In the genomic region with DNA sequence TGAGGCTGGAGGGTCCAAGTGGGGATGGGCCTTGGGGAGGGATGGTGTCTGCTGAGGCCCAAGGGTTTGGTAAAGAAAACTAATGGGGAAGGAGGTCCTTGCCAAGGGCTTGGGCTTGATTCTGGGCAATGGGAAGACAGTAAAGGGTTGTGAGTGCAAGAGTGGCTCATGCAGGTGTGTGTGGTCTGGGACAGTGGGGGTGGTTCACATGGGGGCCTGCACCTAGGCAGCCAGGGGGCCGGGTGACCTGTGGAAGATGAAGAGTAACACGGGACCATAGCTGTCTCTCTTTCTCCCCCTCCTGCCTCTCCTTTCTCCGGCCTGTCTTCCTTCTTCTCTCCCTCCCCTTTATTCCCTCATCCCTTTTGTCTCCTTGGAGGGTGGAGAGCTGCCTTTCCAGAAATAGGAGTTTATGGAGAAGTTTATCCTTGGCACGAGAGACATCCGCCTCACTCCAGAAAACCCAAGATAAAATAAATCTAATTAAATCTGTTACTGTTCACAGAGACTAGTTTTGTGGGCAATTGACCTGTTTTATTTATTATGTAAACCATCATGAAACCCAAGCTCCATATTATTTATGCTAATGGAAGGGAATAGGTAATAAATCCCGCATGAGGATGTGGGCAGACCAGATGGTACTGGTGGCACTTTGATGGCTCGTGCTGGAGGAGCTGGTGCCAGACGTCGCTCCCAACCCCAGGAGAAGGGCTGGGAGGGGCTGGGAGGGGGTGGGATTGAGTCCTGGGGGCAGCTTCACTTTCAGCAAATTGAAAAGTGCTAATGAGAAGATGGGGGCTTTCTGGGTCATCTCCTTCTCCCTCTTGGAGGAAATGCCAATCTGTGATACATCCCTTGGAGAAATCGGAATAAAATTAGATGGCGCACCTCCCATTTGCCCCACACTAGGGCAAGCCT, we compare ENCODE assay signal across 26 cellular contexts.
"Had no signal": no experiment of that assay in that cellular context is flagged by ENCODE, and none has a peak within 500 bp of the region (broad histone marks: within the 10 kb centered on the region; RNA-seq: fewer than 3 reads in every experiment).

No MANE protein-coding gene starts in this region.

- H3K36me3 Mint-ChIP-seq: activated naive CD8-positive, alpha-beta T cell treated with anti-CD3 and anti-CD28 coated beads for 36 hours had no signal

- ATAC-seq: activated CD4-positive, alpha-beta T cell treated with anti-CD3 and anti-CD28 coated beads for 36 hours; activated T-helper 17 cell treated with anti-CD3 and anti-CD28 coated beads, Interleukin-2, amount 50 U/mL, for 72 hours; gastroesophageal sphincter; left ventricle myocardium superior; mucosa of descending colon; sciatic nerve had no signal

- H3K27ac Mint-ChIP-seq: activated B cell treated with CpG ODN at 0.5 μM for 24 hours; activated CD4-positive, alpha-beta T cell treated with anti-CD3 and anti-CD28 coated beads for 36 hours; activated naive CD8-positive, alpha-beta T cell treated with anti-CD3 and anti-CD28 coated beads for 36 hours; activated T-cell treated with anti-CD3 and anti-CD28 coated beads, Interleukin-2, amount 50 U/mL, for 24 hours; activated T-helper 17 cell treated with anti-CD3 and anti-CD28 coated beads, Interleukin-2, amount 50 U/mL, for 72 hours; T-helper 1 cell treated with Interleukin-12 subunit alpha and Interleukin-12 subunit beta and Interleukin-4 antibody, amounts not matched to agents 30 μg/mL and 1 μg/mL, for 36 hours had no signal

- H3K9me3 Mint-ChIP-seq: activated B cell treated with CpG ODN at 0.5 μM for 24 hours; activated T-helper 17 cell treated with anti-CD3 and anti-CD28 coated beads, Interleukin-2, amount 50 U/mL, for 72 hours; T-helper 1 cell treated with Interleukin-12 subunit alpha and Interleukin-12 subunit beta and Interleukin-4 antibody, amounts not matched to agents 30 μg/mL and 1 μg/mL, for 36 hours had no signal

- H3K4me3 Mint-ChIP-seq: activated B cell treated with CpG ODN at 0.5 μM for 24 hours; activated CD4-positive, alpha-beta T cell treated with anti-CD3 and anti-CD28 coated beads for 36 hours; activated naive CD8-positive, alpha-beta T cell treated with anti-CD3 and anti-CD28 coated beads for 36 hours; activated T-cell treated with anti-CD3 and anti-CD28 coated beads, Interleukin-2, amount 50 U/mL, for 24 hours; activated T-helper 17 cell treated with anti-CD3 and anti-CD28 coated beads, Interleukin-2, amount 50 U/mL, for 72 hours; nephron progenitor cell; T-helper 1 cell treated with Interleukin-12 subunit alpha and Interleukin-12 subunit beta and Interleukin-4 antibody, amounts not matched to agents 30 μg/mL and 1 μg/mL, for 36 hours had no signal

- DNase-seq: activated B cell treated with CpG ODN at 0.5 μM for 24 hours; activated CD4-positive, alpha-beta T cell treated with anti-CD3 and anti-CD28 coated beads for 36 hours; activated CD4-positive, alpha-beta T cell treated with anti-CD3 and anti-CD28 coated beads, Interleukin-2, amount 50 U/mL, for 4 hours; activated CD8-positive, alpha-beta memory T cell treated with anti-CD3 and anti-CD28 coated beads for 24 hours; activated CD8-positive, alpha-beta memory T cell treated with anti-CD3 and anti-CD28 coated beads, Interleukin-2, amount 50 U/mL, for 4 hours; activated naive CD4-positive, alpha-beta T cell; activated naive CD8-positive, alpha-beta T cell treated with anti-CD3 and anti-CD28 coated beads for 36 hours; activated T-cell treated with anti-CD3 and anti-CD28 coated beads, Interleukin-2, amount 50 U/mL, for 24 hours; amniotic stem cell; cerebellar nuclear complex; cortex of kidney; hypothalamus; left ventricle myocardium superior; mammary epithelial cell; mucosa of descending colon; nephron progenitor cell; nucleus accumbens; small intestine; stimulated activated CD4-positive, alpha-beta T cell treated with anti-CD3 and anti-CD28 coated beads, Interleukin-4, amount 100 ng/mL, for 1 hour; stimulated activated naive CD4-positive, alpha-beta T cell; T1000; upper lobe of left lung had no signal

- H3K4me1 Mint-ChIP-seq: activated B cell treated with CpG ODN at 0.5 μM for 24 hours; activated CD4-positive, alpha-beta T cell treated with anti-CD3 and anti-CD28 coated beads for 36 hours; activated naive CD8-positive, alpha-beta T cell treated with anti-CD3 and anti-CD28 coated beads for 36 hours; activated T-helper 17 cell treated with anti-CD3 and anti-CD28 coated beads, Interleukin-2, amount 50 U/mL, for 72 hours had no signal
